Comparison of ENCODE assay signal across 8 cellular contexts in the genomic region with DNA sequence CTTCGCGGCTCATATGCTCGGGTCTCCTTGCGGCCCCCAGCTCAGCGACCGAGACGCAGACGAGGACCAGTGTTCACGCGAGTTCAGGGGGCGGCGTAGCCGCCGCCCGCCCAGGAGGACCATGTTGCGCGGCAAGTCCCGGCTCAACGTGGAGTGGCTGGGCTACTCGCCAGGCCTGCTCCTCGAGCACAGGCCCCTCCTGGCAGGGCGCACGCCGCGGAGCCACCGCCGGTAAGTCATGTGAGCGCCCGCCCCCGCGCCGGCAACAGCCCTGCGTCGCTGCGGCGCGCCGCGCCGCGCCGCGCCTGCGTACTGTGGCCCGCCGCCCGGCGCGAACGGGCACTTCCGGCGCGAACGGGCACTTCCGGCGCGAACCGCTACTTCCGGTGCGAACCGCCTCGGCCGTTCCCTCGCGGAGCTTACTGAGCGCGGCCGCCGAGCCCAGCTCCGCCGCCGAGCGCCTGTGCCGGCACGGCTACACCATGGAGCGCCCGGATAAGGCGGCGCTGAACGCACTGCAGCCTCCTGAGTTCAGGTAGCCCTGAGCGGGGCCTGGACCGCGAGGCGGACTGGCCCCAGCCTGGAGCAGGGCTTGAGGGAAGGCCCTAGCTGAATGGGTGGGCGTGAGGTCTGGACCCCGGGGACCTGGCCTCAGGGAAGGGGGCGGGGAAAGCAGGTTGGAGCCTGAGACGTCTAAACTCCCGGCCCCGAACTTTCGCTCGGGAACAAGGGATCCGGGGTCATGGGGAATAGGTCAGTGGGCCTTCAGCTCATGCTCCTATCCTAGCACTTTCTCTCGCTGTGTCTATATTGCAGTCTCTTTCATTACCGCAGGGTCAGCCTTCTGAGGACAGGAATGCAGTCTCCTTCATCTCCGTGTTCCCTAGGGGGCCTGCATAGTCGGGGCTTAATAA. TPM values are rescaled to one million over a fixed set of nuclear protein-coding genes. Genes with fewer than 3 reads are reported as not detected.
A peak's percentile ranks its signal among the peaks of the same experiment; 100 is the strongest.
DNase-seq lines count a peak whose midpoint lies in the region; ATAC-seq and TF ChIP-seq lines count a peak whose summit lies in the region.

Gene VMA21 (plus strand): TSS at position 380 of the 914 bp plus-strand sequence. CDS start 103 bp downstream, at position 483.

- no peaks in the 10 kb centered on the region for H3K9me3 Mint-ChIP-seq in activated naive CD8-positive, alpha-beta T cell treated with anti-CD3 and anti-CD28 coated beads, Interleukin-2, amount 50 U/mL, for 24 hours
- H3K9me3 Mint-ChIP-seq in type B pancreatic cell, result no peaks in the 10 kb centered on the region

- H3K27me3 Mint-ChIP-seq in activated naive CD8-positive, alpha-beta T cell treated with anti-CD3 and anti-CD28 coated beads, Interleukin-2, amount 50 U/mL, for 24 hours, result no peaks in the 10 kb centered on the region
- no peaks in the 10 kb centered on the region for H3K27me3 Mint-ChIP-seq in type B pancreatic cell

- no peak for TF ChIP-seq CTCF in GM12864 (IDR thresholded peaks at IDR 0.05; ENCODE audit: low read depth, low read length, missing control alignments)
- TF ChIP-seq CTCF in type B pancreatic cell (conservative IDR thresholded peaks at IDR 0.05), result no peak

- peak within 1 kb of the TSS; percentile 85 for H3K4me3 ChIP-seq in GM12864 (ENCODE audit: low read depth, low read length)

- DNase-seq in GM12864 (ENCODE audit: low read depth) (peak; percentile 29), NCI-H1092 (lab: John Stamatoyannopoulos, UW) (peak; percentile 87), SW480 (ENCODE audit: low spot score) (peak; percentile 79), cardiac septum (ENCODE audit: low spot score) (peak; percentile 91), posterior cingulate gyrus (peak; percentile 62 to 96 (median 74)), type B pancreatic cell (ENCODE audit: extremely low spot score, unreplicated experiment) (peak; percentile 84)
- DNase-seq in activated naive CD8-positive, alpha-beta T cell treated with anti-CD3 and anti-CD28 coated beads, Interleukin-2, amount 50 U/mL, for 24 hours, result peak; percentile 81

- peaks cover 24% of the 10 kb centered on the region for H3K36me3 Mint-ChIP-seq in activated naive CD8-positive, alpha-beta T cell treated with anti-CD3 and anti-CD28 coated beads, Interleukin-2, amount 50 U/mL, for 24 hours (ENCODE audit: low read depth)
- H3K36me3 Mint-ChIP-seq in type B pancreatic cell, result no peaks in the 10 kb centered on the region

- intact Hi-C loops in cardiac septum (cut with DNase I), result no loop called here
- intact Hi-C loops in posterior cingulate gyrus (cut with DNase I), result no loop called here

- ATAC-seq in HG02610 (IDR thresholded peaks at IDR 0.05; ENCODE audit: unreplicated experiment), result peak; percentile 87
- ATAC-seq in activated naive CD8-positive, alpha-beta T cell treated with anti-CD3 and anti-CD28 coated beads, Interleukin-2, amount 50 U/mL, for 24 hours, result peak; percentile 76

- H3K4me3 Mint-ChIP-seq in activated naive CD8-positive, alpha-beta T cell treated with anti-CD3 and anti-CD28 coated beads, Interleukin-2, amount 50 U/mL, for 24 hours, result peak within 1 kb of the TSS; percentile 91
- peak within 1 kb of the TSS; percentile 90 for H3K4me3 Mint-ChIP-seq in type B pancreatic cell

- peaks cover 64% of the 10 kb centered on the region for H3K4me1 Mint-ChIP-seq in activated naive CD8-positive, alpha-beta T cell treated with anti-CD3 and anti-CD28 coated beads, Interleukin-2, amount 50 U/mL, for 24 hours
- peaks cover 4% of the 10 kb centered on the region for H3K4me1 Mint-ChIP-seq in type B pancreatic cell (ENCODE audit: unreplicated experiment)

- H3K27ac Mint-ChIP-seq in activated naive CD8-positive, alpha-beta T cell treated with anti-CD3 and anti-CD28 coated beads, Interleukin-2, amount 50 U/mL, for 24 hours, result peak within 1 kb of the TSS; percentile 97
- H3K27ac Mint-ChIP-seq in type B pancreatic cell, result peak within 1 kb of the TSS; percentile 90

RNA-seq across cellular contexts. Expression of gene VMA21, which starts in this region (rescaled TPM):
- total RNA-seq in cardiac septum (27.3 TPM), type B pancreatic cell (ENCODE audit: low replicate concordance) (26.6 and 40.7 TPM in 2 replicates)

Comparison
In these comparisons a context has a peak if more than half of its experiments do, and no peak if none do; other contexts are left out.
1. Peak in every context shown above with its lines: DNase-seq, ATAC-seq and H3K4me3 ChIP-seq.
2. DNase-seq: peak in every context shown above with its lines; median percentile 91 in cardiac septum; 87 in NCI-H1092; 84 in type B pancreatic cell; 81 in activated naive CD8-positive, alpha-beta T cell treated with anti-CD3 and anti-CD28 coated beads, Interleukin-2, amount 50 U/mL, for 24 hours; 79 in SW480; 74 in posterior cingulate gyrus; 29 in GM12864.